16 cellular contexts compared by ENCODE assay signal in genomic region chr9:419571-420156, GRCh38.
A peak's percentile ranks its signal among the peaks of the same experiment; 100 is the strongest.
DNase-seq lines count a peak whose midpoint lies in the region; ATAC-seq and TF ChIP-seq lines count a peak whose summit lies in the region.
"Had no signal": no experiment of that assay in that cellular context is flagged by ENCODE, and none has a peak within 500 bp of the region (broad histone marks: within the 10 kb centered on the region; RNA-seq: fewer than 3 reads in every experiment).

No MANE protein-coding gene starts in this region.

- no peak overlapping the region for H3K4me3 ChIP-seq in astrocyte of the cerebellum (ENCODE audit: low read depth, low read length)
- H3K4me3 ChIP-seq: mucosa of descending colon, upper lobe of left lung had no signal

- H3K36me3 Mint-ChIP-seq in T-cell = peaks cover 73% of the 10 kb centered on the region

- in situ Hi-C loops in astrocyte of the cerebellum (cut with HindIII; ENCODE audit: low sequenced_read_pairs) = no loop called here

- no peaks in the 10 kb centered on the region for H3K4me1 Mint-ChIP-seq in T-cell

- no peaks in the 10 kb centered on the region for H3K27me3 Mint-ChIP-seq in T-cell

- CTCF ChIA-PET in T-cell (lab: Charles Lee) = no interaction called here

- no peak for TF ChIP-seq CTCF in astrocyte of the cerebellum (IDR thresholded peaks at IDR 0.05; ENCODE audit: low read depth, low read length, missing control alignments)

- H3K9me3 Mint-ChIP-seq in T-cell = no peaks in the 10 kb centered on the region

- ATAC-seq in T-cell (replicated peaks in 1 of 4) (no peak), GM19452 (IDR thresholded peaks at IDR 0.05; ENCODE audit: unreplicated experiment) (no peak)
- ATAC-seq: mucosa of descending colon had no signal

- peak; percentile 43 for DNase-seq in A172 (ENCODE audit: low spot score)
- DNase-seq in HCEC 1CT = peak; percentile 60
- DNase-seq in astrocyte of the cerebellum (ENCODE audit: low read depth) = peak; percentile 82
- peak; percentile 92 for DNase-seq in foreskin melanocyte
- DNase-seq in NCI-H187 treated with DMSO at 0.1 percent for 48 hours (lab: John Stamatoyannopoulos, UW) = no peak
- no peak for DNase-seq in T-cell
- DNase-seq in medulla oblongata (ENCODE audit: extremely low spot score) = no peak
- DNase-seq: activated CD8-positive, alpha-beta memory T cell treated with anti-CD3 and anti-CD28 coated beads for 24 hours; activated naive CD4-positive, alpha-beta T cell treated with Interleukin-2 at 50 U/mL for 16 hours; DMS53; mucosa of descending colon; NCI-H146; posterior cingulate gyrus; Right ventricle myocardium superior; upper lobe of left lung had no signal

- POLR2A ChIA-PET in T-cell (lab: Charles Lee) = no interaction called here

- H3K27ac Mint-ChIP-seq in T-cell = peak overlapping the region in 1 of 2 donors; percentile 24

- no peak overlapping the region for H3K4me3 Mint-ChIP-seq in T-cell

Comparison
In these comparisons a context has a peak if more than half of its experiments do, and no peak if none do; other contexts are left out.
1. DNase-seq: peak in A172 (single experiment), HCEC 1CT (single experiment), astrocyte of the cerebellum (single experiment) and foreskin melanocyte (single experiment); none in NCI-H187 treated with DMSO at 0.1 percent for 48 hours (single experiment), T-cell (0 of 34) and medulla oblongata (single experiment).